25 cellular contexts compared by ENCODE assay signal in the genomic region with DNA sequence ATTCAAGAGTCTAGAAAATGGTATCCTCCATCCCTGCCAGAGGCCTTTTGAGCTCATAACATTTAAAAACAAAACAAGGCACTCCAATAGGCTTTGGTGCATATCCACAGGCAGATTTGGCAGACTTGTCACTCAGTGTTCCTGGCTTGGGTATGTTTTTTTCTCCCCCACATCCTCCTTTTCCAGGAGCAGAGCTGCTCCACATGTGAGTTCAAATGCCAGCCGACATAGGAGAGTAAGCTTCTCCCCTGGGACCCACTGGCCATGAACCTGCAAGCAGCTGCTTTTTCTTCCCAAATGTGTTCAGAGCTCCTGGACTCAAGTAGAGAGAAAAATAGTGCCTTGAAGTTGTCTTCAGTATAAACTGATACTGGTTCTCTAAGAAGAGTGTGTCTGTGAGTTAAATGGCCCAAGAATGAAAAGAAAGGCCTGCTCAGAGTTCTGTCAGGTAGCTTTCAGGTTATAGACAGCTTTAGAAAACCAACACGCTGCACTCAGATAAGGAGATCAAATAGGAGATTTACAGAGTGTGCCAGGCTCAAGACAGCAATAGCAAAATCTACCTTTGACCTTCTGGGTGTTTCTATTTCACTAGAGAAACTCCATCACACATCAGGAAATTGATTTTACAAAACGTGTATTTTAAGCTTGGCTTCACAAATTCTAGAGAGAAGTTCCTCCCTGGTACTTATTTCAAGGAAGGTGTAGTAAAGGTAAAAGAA.
DNase-seq lines count a peak whose midpoint lies in the region; ATAC-seq, FAIRE-seq and TF ChIP-seq lines count a peak whose summit lies in the region.
"Had no signal": no experiment of that assay in that cellular context is flagged by ENCODE, and none has a peak within 500 bp of the region (broad histone marks: within the 10 kb centered on the region; RNA-seq: fewer than 3 reads in every experiment).

No MANE protein-coding gene starts in this region.

- TF ChIP-seq RAD21 in K562 (CRISPR knock-in tag; conservative IDR thresholded peaks at IDR 0.05 in 1 of 2, IDR thresholded peaks at IDR 0.05 in 1 of 2), result no peak

- H3K9me3 ChIP-seq in K562 (replicated peaks; ENCODE audit: control insufficient read depth, insufficient read depth, low read depth, low read length) (no peaks in the 10 kb centered on the region), trophoblast cell (ENCODE audit: insufficient read depth, low read depth, low read length) (no peaks in the 10 kb centered on the region)
- H3K9me3 ChIP-seq: gastroesophageal sphincter, HAP-1, psoas muscle had no signal

- no peak overlapping the region for H3K14ac ChIP-seq in trophoblast cell (ENCODE audit: low read length)

- H3K27ac Mint-ChIP-seq in GM23338, result no peak overlapping the region
- H3K27ac Mint-ChIP-seq: activated CD4-positive, alpha-beta T cell treated with anti-CD3 and anti-CD28 coated beads for 36 hours; activated naive CD4-positive, alpha-beta T cell treated with anti-CD3 and anti-CD28 coated beads, Interleukin-2, amount 50 U/mL, for 24 hours; activated T-helper 1 cell treated with anti-CD3 and anti-CD28 coated beads, Interleukin-12 subunit alpha, Interleukin-12 subunit beta, Interleukin-2, Interleukin-4 antibody, amounts not matched to agents 30 ng/mL and 10 ng/mL and 1 ng/mL, durations not matched to agents 14 hours and 24 hours and 36 hours; natural killer cell treated with Interleukin-12 subunit alpha and Interleukin-12 subunit beta and Interleukin-15 and Interleukin-18, amount 100 ng/mL, for 72 hours; T-cell had no signal

- H3K4me2 ChIP-seq in GM23338 (no peak overlapping the region), K562 (ENCODE audit: insufficient read depth, low read length) (no peak overlapping the region), trophoblast cell (ENCODE audit: low read length) (no peak overlapping the region)

- in situ Hi-C loops in K562 (cut with MboI), result no loop called here

- 0 out of 2 replicates have a peak overlapping the region, but pooled peaks have one; percentile 60 for H2AFZ ChIP-seq in GM23338
- no peak overlapping the region for H2AFZ ChIP-seq in K562 (ENCODE audit: low read depth, low read length)
- H2AFZ ChIP-seq in trophoblast cell (ENCODE audit: insufficient read depth, low read length, poor library complexity), result no peak overlapping the region

- H3K9me2 ChIP-seq in GM23338 (ENCODE audit: insufficient read depth), result no peaks in the 10 kb centered on the region

- DNase-seq in GM23338 (ENCODE audit: low spot score), result no peak
- DNase-seq in NCI-H2029 treated with DMSO at 0.1 percent for 48 hours (lab: John Stamatoyannopoulos, UW), result peak; percentile 45
- no peak for DNase-seq in K562 (ENCODE audit: extremely low read depth in 1 of 4, low spot score in 3 of 4)
- DNase-seq in trophoblast cell, result no peak
- DNase-seq in left cardiac atrium, result no peak
- DNase-seq in activated CD8-positive, alpha-beta memory T cell treated with anti-CD3 and anti-CD28 coated beads, Interleukin-2, amount 50 U/mL, for 4 hours, result no peak
- DNase-seq in NCI-H146 (lab: John Stamatoyannopoulos, UW), result no peak
- DNase-seq: activated CD4-positive, alpha-beta T cell treated with anti-CD3 and anti-CD28 coated beads for 36 hours; effector CD8-positive, alpha-beta T cell; kidney; mesenchymal stem cell; OCI-M1; psoas muscle; Right ventricle myocardium superior; stimulated activated CD4-positive, alpha-beta T cell treated with anti-CD3 and anti-CD28 coated beads, Interleukin-2, amount 100 ng/mL, for 48 hours; stimulated activated naive CD8-positive, alpha-beta T cell treated with anti-CD3 and anti-CD28 coated beads, Interleukin-15, Interleukin-2, amounts not matched to agents 100 U/mL and 50 U/mL, for 24 hours; T-cell had no signal

- WGBS in K562 (ENCODE audit: insufficient coverage, low coverage, missing lambda C conversion rate), result 6% methylated on average over 3 of the region's 3 CpGs
- no CpG with 5 or more reads among the region's 3 CpGs for WGBS in trophoblast cell (ENCODE audit: extremely low coverage, insufficient coverage, insufficient read length)

- H4K91ac ChIP-seq in trophoblast cell (ENCODE audit: low read depth, low read length), result no peak overlapping the region

- ATAC-seq in GM23338 (no peak), K562 (no peak), left cardiac atrium (no peak), HG02588 (IDR thresholded peaks at IDR 0.05; ENCODE audit: unreplicated experiment) (no peak)
- ATAC-seq: activated CD4-positive, alpha-beta T cell treated with anti-CD3 and anti-CD28 coated beads for 36 hours; gastroesophageal sphincter; natural killer cell treated with Interleukin-12 subunit alpha and Interleukin-12 subunit beta and Interleukin-15 and Interleukin-18, amount 100 ng/mL, for 72 hours; psoas muscle; stimulated activated naive CD8-positive, alpha-beta T cell treated with anti-CD3 and anti-CD28 coated beads, Interleukin-15, Interleukin-2, amounts not matched to agents 100 U/mL and 50 U/mL, for 24 hours; T-cell had no signal

- peak overlapping the region; percentile 23 for H4K12ac ChIP-seq in trophoblast cell (ENCODE audit: low read depth, low read length)

- no peak overlapping the region for H3K4me3 ChIP-seq in GM23338
- H3K4me3 ChIP-seq in K562, result no peak overlapping the region
- no peak overlapping the region for H3K4me3 ChIP-seq in trophoblast cell (ENCODE audit: low read depth, low read length)
- H3K4me3 ChIP-seq: gastroesophageal sphincter, HAP-1, psoas muscle, skin epidermis had no signal

- POLR2A ChIA-PET in K562 (lab: Yijun Ruan, JAX), result no interaction called here

- no peaks in the 10 kb centered on the region for H3K27me3 Mint-ChIP-seq in GM23338 (ENCODE audit: insufficient read depth, low read depth, poor library complexity)
- H3K27me3 Mint-ChIP-seq: activated CD4-positive, alpha-beta T cell treated with anti-CD3 and anti-CD28 coated beads for 36 hours; activated naive CD4-positive, alpha-beta T cell treated with anti-CD3 and anti-CD28 coated beads, Interleukin-2, amount 50 U/mL, for 24 hours; T-cell had no signal

- intact Hi-C loops in K562 (cut with micrococcal nuclease) (no loop called here), left cardiac atrium (cut with DNase I) (no loop called here)

- H2AK5ac ChIP-seq in trophoblast cell (ENCODE audit: low read length), result peak overlapping the region; percentile 23

- H4K8ac ChIP-seq in trophoblast cell (ENCODE audit: low read depth, low read length), result no peak overlapping the region

- H3K36me3 ChIP-seq in GM23338 (ENCODE audit: insufficient read depth), result no peaks in the 10 kb centered on the region
- no peaks in the 10 kb centered on the region for H3K36me3 ChIP-seq in K562 (ENCODE audit: control insufficient read depth, insufficient read depth, low read length)
- no peaks in the 10 kb centered on the region for H3K36me3 ChIP-seq in trophoblast cell (ENCODE audit: control insufficient read depth in 1 of 2, insufficient read depth in 2 of 2, low read length in 2 of 2)
- H3K36me3 ChIP-seq: gastroesophageal sphincter, HAP-1 had no signal

- no TSS peak for BruUV-seq in K562 (replicated peaks; lab: Mats Ljungman, UMichigan)

- H2BK5ac ChIP-seq in trophoblast cell (ENCODE audit: low read depth, low read length, poor library complexity), result no peak overlapping the region

- H4K20me1 ChIP-seq in GM23338 (replicated peaks; ENCODE audit: insufficient read depth), result no peaks in the 10 kb centered on the region
- no peaks in the 10 kb centered on the region for H4K20me1 ChIP-seq in K562 (replicated peaks; ENCODE audit: control insufficient read depth, insufficient read depth, low read length)

- H3K27me3 ChIP-seq in GM23338 (ENCODE audit: insufficient read depth), result no peaks in the 10 kb centered on the region
- H3K27me3 ChIP-seq in K562 (ENCODE audit: control insufficient read depth in 2 of 2, insufficient read depth in 2 of 2, low read length in 2 of 2), result no peaks in the 10 kb centered on the region
- H3K27me3 ChIP-seq in trophoblast cell (ENCODE audit: insufficient read depth, low read length), result no peaks in the 10 kb centered on the region
- H3K27me3 ChIP-seq: gastroesophageal sphincter had no signal

- H3K27ac ChIP-seq in GM23338 (ENCODE audit: low read depth), result no peak overlapping the region
- no peak overlapping the region for H3K27ac ChIP-seq in K562 (ENCODE audit: extremely low read depth, low read depth, low read length)
- no peak overlapping the region for H3K27ac ChIP-seq in trophoblast cell (ENCODE audit: low read depth, low read length)
- H3K27ac ChIP-seq: gastroesophageal sphincter, psoas muscle, skin epidermis had no signal

- no peaks in the 10 kb centered on the region for H3K79me2 ChIP-seq in GM23338 (replicated peaks; ENCODE audit: insufficient read depth)
- no peaks in the 10 kb centered on the region for H3K79me2 ChIP-seq in K562 (ENCODE audit: control insufficient read depth, insufficient read depth, low read length)
- no peaks in the 10 kb centered on the region for H3K79me2 ChIP-seq in trophoblast cell (ENCODE audit: control insufficient read depth, insufficient read depth, low read length, poor library complexity)

- no peaks in the 10 kb centered on the region for H3K9me3 Mint-ChIP-seq in GM23338
- H3K9me3 Mint-ChIP-seq: activated naive CD4-positive, alpha-beta T cell treated with anti-CD3 and anti-CD28 coated beads, Interleukin-2, amount 50 U/mL, for 24 hours; activated T-helper 1 cell treated with anti-CD3 and anti-CD28 coated beads, Interleukin-12 subunit alpha, Interleukin-12 subunit beta, Interleukin-2, Interleukin-4 antibody, amounts not matched to agents 30 ng/mL and 10 ng/mL and 1 ng/mL, durations not matched to agents 14 hours and 24 hours and 36 hours; natural killer cell treated with Interleukin-12 subunit alpha and Interleukin-12 subunit beta and Interleukin-15 and Interleukin-18, amount 100 ng/mL, for 72 hours; T-cell had no signal

- no peak overlapping the region for H3K23ac ChIP-seq in trophoblast cell (ENCODE audit: low read length)

- H3K36me3 Mint-ChIP-seq in GM23338 (ENCODE audit: low read depth), result no peaks in the 10 kb centered on the region
- H3K36me3 Mint-ChIP-seq: activated naive CD4-positive, alpha-beta T cell treated with anti-CD3 and anti-CD28 coated beads, Interleukin-2, amount 50 U/mL, for 24 hours; natural killer cell treated with Interleukin-12 subunit alpha and Interleukin-12 subunit beta and Interleukin-15 and Interleukin-18, amount 100 ng/mL, for 72 hours; T-cell had no signal

- no peaks in the 10 kb centered on the region for H3F3A ChIP-seq in GM23338 (replicated peaks; ENCODE audit: low read depth)

- no peaks in the 10 kb centered on the region for H3K4me1 Mint-ChIP-seq in GM23338
- H3K4me1 Mint-ChIP-seq: activated CD4-positive, alpha-beta T cell treated with anti-CD3 and anti-CD28 coated beads for 36 hours; activated naive CD4-positive, alpha-beta T cell treated with anti-CD3 and anti-CD28 coated beads, Interleukin-2, amount 50 U/mL, for 24 hours; T-cell had no signal

- no peaks in the 10 kb centered on the region for H3K9me1 ChIP-seq in K562 (ENCODE audit: control insufficient read depth, insufficient read depth, low read length)

- H3K18ac ChIP-seq in trophoblast cell (ENCODE audit: low read length), result no peak overlapping the region

- TF ChIP-seq CTCF in GM23338 (conservative IDR thresholded peaks at IDR 0.05; ENCODE audit: low read depth in 2 of 2) (no peak), K562 (IDR thresholded peaks at IDR 0.05 in 2 of 3, conservative IDR thresholded peaks at IDR 0.05 in 1 of 3; ENCODE audit: insufficient read depth in 2 of 3, low read depth in 1 of 3, low read length in 3 of 3) (no peak)

- no peak for TF ChIP-seq EP300 in K562 (IDR thresholded peaks at IDR 0.05; ENCODE audit: low read length)

- no peak overlapping the region for H3K9ac ChIP-seq in K562 (ENCODE audit: insufficient read depth in 1 of 2, low read depth in 2 of 2, low read length in 2 of 2)
- no peak overlapping the region for H3K9ac ChIP-seq in trophoblast cell (ENCODE audit: low read length)

- H2BK12ac ChIP-seq in trophoblast cell (ENCODE audit: low read length), result no peak overlapping the region

- H3K4me1 ChIP-seq in GM23338 (ENCODE audit: insufficient read depth) (no peaks in the 10 kb centered on the region), K562 (replicated peaks in 1 of 2; ENCODE audit: control insufficient read depth in 2 of 2, insufficient read depth in 2 of 2, low read length in 2 of 2) (peaks cover 0 to 4% of the 10 kb centered on the region in 2 experiments; a peak in 1 of 5 replicates), trophoblast cell (ENCODE audit: control insufficient read depth in 1 of 2, insufficient read depth in 2 of 2, low read length in 2 of 2) (no peaks in the 10 kb centered on the region)
- H3K4me1 ChIP-seq: gastroesophageal sphincter, HAP-1, psoas muscle had no signal

- no peak overlapping the region for H2BK120ac ChIP-seq in trophoblast cell (ENCODE audit: insufficient read depth, low read length, poor library complexity)

- no peak overlapping the region for H3K4me3 Mint-ChIP-seq in GM23338
- H3K4me3 Mint-ChIP-seq: activated CD4-positive, alpha-beta T cell treated with anti-CD3 and anti-CD28 coated beads for 36 hours; activated naive CD4-positive, alpha-beta T cell treated with anti-CD3 and anti-CD28 coated beads, Interleukin-2, amount 50 U/mL, for 24 hours; activated T-helper 1 cell treated with anti-CD3 and anti-CD28 coated beads, Interleukin-12 subunit alpha, Interleukin-12 subunit beta, Interleukin-2, Interleukin-4 antibody, amounts not matched to agents 30 ng/mL and 10 ng/mL and 1 ng/mL, durations not matched to agents 14 hours and 24 hours and 36 hours; natural killer cell treated with Interleukin-12 subunit alpha and Interleukin-12 subunit beta and Interleukin-15 and Interleukin-18, amount 100 ng/mL, for 72 hours; T-cell had no signal

- CTCF ChIA-PET in K562 (lab: Yijun Ruan, JAX; ENCODE audit: low intra/inter-chr PET ratio), result no interaction called here

- TF ChIP-seq POLR2A in K562 (conservative IDR thresholded peaks at IDR 0.05), result no peak

- peak; percentile 54 for FAIRE-seq in K562 (lab: Jason Lieb, UNC)
- FAIRE-seq: kidney, TTC549 had no signal

- H3K79me1 ChIP-seq in trophoblast cell (ENCODE audit: low read length), result no peaks in the 10 kb centered on the region

- H3K4ac ChIP-seq in trophoblast cell (ENCODE audit: low read depth, low read length), result no peak overlapping the region
